Comparison of ENCODE assay signal across 26 cellular contexts in genomic region chr18:2244641-2245040, GRCh38.
DNase-seq lines count a peak whose midpoint lies in the region; ATAC-seq, FAIRE-seq and TF ChIP-seq lines count a peak whose summit lies in the region.
"Had no signal": no experiment of that assay in that cellular context is flagged by ENCODE, and none has a peak within 500 bp of the region (broad histone marks: within the 10 kb centered on the region; RNA-seq: fewer than 3 reads in every experiment).

No MANE protein-coding gene starts in this region.

- TF ChIP-seq POLR2A in K562 (conservative IDR thresholded peaks at IDR 0.05) = no peak

- H3K27ac ChIP-seq in H9 (ENCODE audit: insufficient read length, low read depth, low read length) = no peak overlapping the region
- no peak overlapping the region for H3K27ac ChIP-seq in K562 (ENCODE audit: extremely low read depth, low read depth, low read length)
- no peak overlapping the region for H3K27ac ChIP-seq in mesendoderm (ENCODE audit: low read depth, low read length)
- H3K27ac ChIP-seq: 22Rv1, C4-2B, GM23248, SJSA1 had no signal

- H3K27ac Mint-ChIP-seq in H9 = peak overlapping the region in 2 of 3 experiments; percentile 22 to 58; a peak in 3 of 7 replicates
- H3K27ac Mint-ChIP-seq: B cell; CD8-positive, alpha-beta T cell had no signal

- H4K8ac ChIP-seq in H9 (replicated peaks; ENCODE audit: insufficient read length, low read depth, low read length) (no peak overlapping the region), mesendoderm (ENCODE audit: low read depth, low read length) (no peak overlapping the region)

- CTCF ChIA-PET in K562 (lab: Yijun Ruan, JAX; ENCODE audit: low intra/inter-chr PET ratio) = no interaction called here

- no peak for TF ChIP-seq EP300 in K562 (IDR thresholded peaks at IDR 0.05; ENCODE audit: low read length)

- H3T11ph ChIP-seq in H9 (ENCODE audit: low read length) = no peak overlapping the region

- H3K9me3 ChIP-seq in H9 (ENCODE audit: control insufficient read depth, low read depth, low read length) (no peaks in the 10 kb centered on the region), K562 (replicated peaks; ENCODE audit: control insufficient read depth, insufficient read depth, low read depth, low read length) (no peaks in the 10 kb centered on the region)
- H3K9me3 ChIP-seq: SJSA1 had no signal

- POLR2A ChIA-PET in K562 (lab: Yijun Ruan, JAX) = no interaction called here

- TF ChIP-seq CTCF in H9 (conservative IDR thresholded peaks at IDR 0.05) (no peak), K562 (IDR thresholded peaks at IDR 0.05 in 2 of 3, conservative IDR thresholded peaks at IDR 0.05 in 1 of 3; ENCODE audit: insufficient read depth in 2 of 3, low read depth in 1 of 3, low read length in 3 of 3) (no peak)

- H3K4ac ChIP-seq in H9 (ENCODE audit: low read depth, low read length) (no peak overlapping the region), mesendoderm (ENCODE audit: low read depth, low read length) (no peak overlapping the region)

- H4K20me1 ChIP-seq in H9 (ENCODE audit: control insufficient read depth, insufficient read depth, insufficient read length) = no peaks in the 10 kb centered on the region
- no peaks in the 10 kb centered on the region for H4K20me1 ChIP-seq in K562 (replicated peaks; ENCODE audit: control insufficient read depth, insufficient read depth, low read length)

- H3K79me1 ChIP-seq in H9 (ENCODE audit: insufficient read depth, low read depth, low read length, poor library complexity, severe bottlenecking) = no peaks in the 10 kb centered on the region
- H3K79me1 ChIP-seq in mesendoderm (ENCODE audit: low read length) = no peaks in the 10 kb centered on the region

- TF ChIP-seq RAD21 in K562 (CRISPR knock-in tag; conservative IDR thresholded peaks at IDR 0.05 in 1 of 2, IDR thresholded peaks at IDR 0.05 in 1 of 2) = no peak

- H3K4me2 ChIP-seq in H9 (ENCODE audit: insufficient read depth, insufficient read length, low read length) (no peak overlapping the region), K562 (ENCODE audit: insufficient read depth, low read length) (no peak overlapping the region), mesendoderm (ENCODE audit: low read length) (no peak overlapping the region)

- H2BK120ac ChIP-seq in H9 (ENCODE audit: low read depth, low read length, poor library complexity, severe bottlenecking) (no peak overlapping the region), mesendoderm (ENCODE audit: low read depth, low read length) (no peak overlapping the region)

- H2AK5ac ChIP-seq in H9 (ENCODE audit: insufficient read length, low read length) = no peak overlapping the region
- H2AK5ac ChIP-seq in mesendoderm (ENCODE audit: low read length) = no peak overlapping the region

- no peak overlapping the region for H2BK5ac ChIP-seq in H9 (ENCODE audit: insufficient read length, low read length)
- H2BK5ac ChIP-seq in mesendoderm (ENCODE audit: low read length) = no peak overlapping the region

- in situ Hi-C loops in K562 (cut with MboI) = no loop called here

- H3K9me3 Mint-ChIP-seq in H9 = peaks cover 4 to 14% of the 10 kb centered on the region in 2 experiments; a peak in 2 of 5 replicates

- BruUV-seq in K562 (replicated peaks; lab: Mats Ljungman, UMichigan) = no TSS peak

- H3K18ac ChIP-seq in H9 (ENCODE audit: insufficient read length, low read depth, low read length) (no peak overlapping the region), mesendoderm (ENCODE audit: low read length) (no peak overlapping the region)

- no peak overlapping the region for H2BK15ac ChIP-seq in H9 (ENCODE audit: low read depth, low read length)
- H2BK15ac ChIP-seq in mesendoderm (replicated peaks; ENCODE audit: low read depth) = no peak overlapping the region

- H3K9ac ChIP-seq in H9 (ENCODE audit: extremely low read depth, insufficient read length, low read length) (no peak overlapping the region), K562 (ENCODE audit: insufficient read depth in 1 of 2, low read depth in 2 of 2, low read length in 2 of 2) (no peak overlapping the region), mesendoderm (ENCODE audit: low read length) (no peak overlapping the region)
- H3K9ac ChIP-seq: GM23248 had no signal

- H3K56ac ChIP-seq in H9 (ENCODE audit: insufficient read length, low read depth, low read length) = no peak overlapping the region
- no peak overlapping the region for H3K56ac ChIP-seq in mesendoderm (ENCODE audit: low read length)

- H2BK20ac ChIP-seq in H9 (ENCODE audit: low read depth, low read length, poor library complexity, severe bottlenecking) = no peak overlapping the region

- no peak overlapping the region for H3K4me3 ChIP-seq in K562
- H3K4me3 ChIP-seq in mesendoderm (ENCODE audit: low read length) = no peak overlapping the region
- H3K4me3 ChIP-seq: GM23248, SJSA1 had no signal

- no peaks in the 10 kb centered on the region for H3K27me3 ChIP-seq in H9 (ENCODE audit: insufficient read depth, low read length)
- no peaks in the 10 kb centered on the region for H3K27me3 ChIP-seq in K562 (ENCODE audit: control insufficient read depth in 2 of 2, insufficient read depth in 2 of 2, low read length in 2 of 2)
- no peaks in the 10 kb centered on the region for H3K27me3 ChIP-seq in mesendoderm (ENCODE audit: insufficient read depth, low read length, poor library complexity)
- H3K27me3 ChIP-seq: SJSA1 had no signal

- peaks cover 0 to 14% (median 9%) of the 10 kb centered on the region in 3 experiments; a peak in 5 of 7 replicates for H3K36me3 Mint-ChIP-seq in H9 (ENCODE audit: insufficient read depth in 1 of 3, low read depth in 3 of 3)
- H3K36me3 Mint-ChIP-seq: CD8-positive, alpha-beta T cell had no signal

- peaks cover 30 to 37% of the 10 kb centered on the region in 2 experiments for H3K4me1 Mint-ChIP-seq in H9
- H3K4me1 Mint-ChIP-seq: B cell had no signal

- H3K36me3 ChIP-seq in K562 (ENCODE audit: control insufficient read depth, insufficient read depth, low read length) = no peaks in the 10 kb centered on the region
- no peaks in the 10 kb centered on the region for H3K36me3 ChIP-seq in mesendoderm (ENCODE audit: control insufficient read depth, insufficient read depth, low read length)
- H3K36me3 ChIP-seq: SJSA1 had no signal

- ATAC-seq in K562 (peak; percentile 59; the same call in 1 of the 3 replicates), HG02840 (IDR thresholded peaks at IDR 0.05; ENCODE audit: low FRiP score, unreplicated experiment) (no peak), HG02588 (IDR thresholded peaks at IDR 0.05; ENCODE audit: unreplicated experiment) (no peak)
- ATAC-seq: CD8-positive, alpha-beta T cell had no signal

- H3K4me3 Mint-ChIP-seq in H9 = no peak overlapping the region
- H3K4me3 Mint-ChIP-seq: B cell; CD8-positive, alpha-beta T cell had no signal

- H2AFZ ChIP-seq in H9 (ENCODE audit: low read length) (no peak overlapping the region), K562 (ENCODE audit: low read depth, low read length) (no peak overlapping the region)
- H2AFZ ChIP-seq: GM23248 had no signal

- H3K4me1 ChIP-seq in H9 (ENCODE audit: insufficient read depth, low read length) (peaks cover 2% of the 10 kb centered on the region; the same call in 1 of the 2 replicates), K562 (replicated peaks in 1 of 2; ENCODE audit: control insufficient read depth in 2 of 2, insufficient read depth in 2 of 2, low read length in 2 of 2) (peaks cover 0 to 2% of the 10 kb centered on the region in 2 experiments; a peak in 1 of 5 replicates), mesendoderm (ENCODE audit: control insufficient read depth, low read depth, low read length) (no peaks in the 10 kb centered on the region)

- H3K14ac ChIP-seq in H9 (ENCODE audit: insufficient read depth, low read length) = no peak overlapping the region

- FAIRE-seq in K562 (lab: Jason Lieb, UNC) = peak; percentile 23
- FAIRE-seq: GM18507 had no signal

- no peaks in the 10 kb centered on the region for H3K79me2 ChIP-seq in H9 (ENCODE audit: insufficient read depth, low read length)
- no peaks in the 10 kb centered on the region for H3K79me2 ChIP-seq in K562 (ENCODE audit: control insufficient read depth, insufficient read depth, low read length)
- H3K79me2 ChIP-seq in mesendoderm (ENCODE audit: control insufficient read depth, insufficient read depth, low read length) = no peaks in the 10 kb centered on the region

- H3K23me2 ChIP-seq in H9 (ENCODE audit: insufficient read length, low read depth, low read length, poor library complexity, severe bottlenecking) = no peaks in the 10 kb centered on the region

- no peaks in the 10 kb centered on the region for H3K27me3 Mint-ChIP-seq in H9 (ENCODE audit: low read depth)

- DNase-seq in DMS53 (lab: John Stamatoyannopoulos, UW) = peak; percentile 12
- DNase-seq in DMS53 treated with DMSO at 0.1 percent for 48 hours (lab: John Stamatoyannopoulos, UW; ENCODE audit: unreplicated experiment) = no peak
- DNase-seq in H9 = no peak
- peak in 1 of 4 experiments; percentile 26 for DNase-seq in K562 (ENCODE audit: extremely low read depth in 1 of 4, low spot score in 3 of 4)
- DNase-seq in mesendoderm = peak; percentile 71
- DNase-seq: CD8-positive, alpha-beta T cell; DMS 273 treated with DMSO at 0.1 percent for 48 hours; GM23248; H7; KG1; NCI-H1048; NCI-H1417 treated with DMSO at 0.1 percent for 48 hours; NCI-H1694 treated with DMSO at 0.1 percent for 48 hours; NCI-H2081; NCI-H345; NCI-H510A treated with DMSO at 0.1 percent for 48 hours; NCI-H774; Right ventricle myocardium superior; RPMI8226 had no signal

- H3K9me1 ChIP-seq in K562 (ENCODE audit: control insufficient read depth, insufficient read depth, low read length) = no peaks in the 10 kb centered on the region

- H4K5ac ChIP-seq in H9 (ENCODE audit: insufficient read length, low read depth, low read length) (no peak overlapping the region), mesendoderm (ENCODE audit: low read length) (no peak overlapping the region)

- H3K23ac ChIP-seq in H9 (ENCODE audit: insufficient read length, low read depth, low read length) (no peak overlapping the region), mesendoderm (ENCODE audit: low read length) (no peak overlapping the region)

- no peak overlapping the region for H2BK12ac ChIP-seq in H9 (ENCODE audit: insufficient read length, low read depth, low read length)

- intact Hi-C loops in K562 (cut with micrococcal nuclease) = no loop called here

- H4K91ac ChIP-seq in H9 (ENCODE audit: insufficient read length, low read depth, low read length) = no peak overlapping the region

TF ChIP-seq in K562, 482 proteins besides CTCF, POLR2A, EP300 and RAD21 (continues in another document):
- TF ChIP-seq NR4A1 (CRISPR knock-in tag; IDR thresholded peaks at IDR 0.05) (no peak), NR4A1 (tag; IDR thresholded peaks at IDR 0.05) (no peak), ZNF140 (CRISPR knock-in tag; IDR thresholded peaks at IDR 0.05) (no peak)
- TF ChIP-seq, protein P1, sequence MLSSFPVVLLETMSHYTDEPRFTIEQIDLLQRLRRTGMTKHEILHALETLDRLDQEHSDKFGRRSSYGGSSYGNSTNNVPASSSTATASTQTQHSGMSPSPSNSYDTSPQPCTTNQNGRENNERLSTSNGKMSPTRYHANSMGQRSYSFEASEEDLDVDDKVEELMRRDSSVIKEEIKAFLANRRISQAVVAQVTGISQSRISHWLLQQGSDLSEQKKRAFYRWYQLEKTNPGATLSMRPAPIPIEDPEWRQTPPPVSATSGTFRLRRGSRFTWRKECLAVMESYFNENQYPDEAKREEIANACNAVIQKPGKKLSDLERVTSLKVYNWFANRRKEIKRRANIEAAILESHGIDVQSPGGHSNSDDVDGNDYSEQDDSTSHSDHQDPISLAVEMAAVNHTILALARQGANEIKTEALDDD (IDR thresholded peaks at IDR 0.05) = 0 out of 2 replicates have a peak, but pooled peaks have one; percentile 16

Comparison
In these comparisons a context has a peak if more than half of its experiments do, and no peak if none do; other contexts are left out.
1. DNase-seq: peak in DMS53 (single experiment) and mesendoderm (single experiment); none in DMS53 treated with DMSO at 0.1 percent for 48 hours (single experiment) and H9 (single experiment).